ENCODE assay signal across 9 cellular contexts in the genomic region with DNA sequence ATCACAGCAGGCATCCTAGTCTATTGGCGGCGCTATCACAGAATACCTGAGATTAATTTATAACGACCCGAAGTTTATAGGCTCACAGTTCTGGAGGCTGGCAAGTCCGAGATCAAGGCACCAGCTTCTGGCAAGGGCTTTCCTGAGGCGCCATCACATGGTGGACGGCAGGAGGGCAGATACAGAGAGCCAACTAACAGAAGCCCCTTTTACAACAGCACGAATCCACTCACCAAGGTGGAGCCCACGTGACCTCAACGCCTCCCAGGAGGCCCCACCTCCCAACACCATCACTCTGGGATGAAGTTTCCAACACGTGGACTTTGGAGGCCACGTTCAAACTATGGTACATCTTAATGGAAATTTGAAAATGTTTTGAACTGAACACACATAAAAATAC.
DNase-seq lines count a peak whose midpoint lies in the region; ATAC-seq and TF ChIP-seq lines count a peak whose summit lies in the region.
"Had no signal": no experiment of that assay in that cellular context is flagged by ENCODE, and none has a peak within 500 bp of the region (broad histone marks: within the 10 kb centered on the region; RNA-seq: fewer than 3 reads in every experiment).

No MANE protein-coding gene starts in this region.

- no peaks in the 10 kb centered on the region for H3K4me1 Mint-ChIP-seq in WTC11
- peaks cover 27% of the 10 kb centered on the region for H3K4me1 Mint-ChIP-seq in chondrocyte (ENCODE audit: low read depth)
- peaks cover 45% of the 10 kb centered on the region for H3K4me1 Mint-ChIP-seq in CD14-positive monocyte

- no peaks in the 10 kb centered on the region for H3K27me3 ChIP-seq in H7 (ENCODE audit: control insufficient read depth, insufficient read depth, low read length)
- H3K27me3 ChIP-seq in lower lobe of right lung (ENCODE audit: low read depth), result no peaks in the 10 kb centered on the region

- ATAC-seq in WTC11 (peak; percentile 51), lower lobe of right lung (no peak), GM18517 (IDR thresholded peaks at IDR 0.05; ENCODE audit: unreplicated experiment) (no peak)

- no peak overlapping the region for H3K27ac ChIP-seq in lower lobe of right lung

- intact Hi-C loops in lower lobe of right lung (cut with DNase I), result no loop called here
- intact Hi-C loops in CD14-positive monocyte (cut with micrococcal nuclease), result no loop called here

- H3K36me3 ChIP-seq in H7 (replicated peaks; ENCODE audit: control insufficient read depth, insufficient read depth, low read length) (no peaks in the 10 kb centered on the region; the same call in 1 of the 2 replicates), lower lobe of right lung (no peaks in the 10 kb centered on the region)

- CTCF ChIA-PET in WTC11 (lab: Charles Lee), result interaction anchor here (1.0 kb wide), 1 partner anchor 42 kb away, joined by 4 read pairs; no protein-coding TSS in a partner anchor

- H3K9me3 ChIP-seq in lower lobe of right lung, result no peaks in the 10 kb centered on the region

- H3K36me3 Mint-ChIP-seq in WTC11, result no peaks in the 10 kb centered on the region
- peaks cover 6% of the 10 kb centered on the region for H3K36me3 Mint-ChIP-seq in chondrocyte (ENCODE audit: low read depth)
- peaks cover 26 to 36% of the 10 kb centered on the region in 2 donors for H3K36me3 Mint-ChIP-seq in CD14-positive monocyte

- TF ChIP-seq CTCF in WTC11 (IDR thresholded peaks at IDR 0.05) (no peak), lower lobe of right lung (IDR thresholded peaks at IDR 0.05) (no peak), chondrocyte (IDR thresholded peaks at IDR 0.05) (no peak), CD14-positive monocyte (IDR thresholded peaks at IDR 0.05) (no peak)

- H3K4me3 Mint-ChIP-seq in WTC11 (no peak overlapping the region), chondrocyte (ENCODE audit: unreplicated experiment) (no peak overlapping the region), CD14-positive monocyte (no peak overlapping the region)

- no peaks in the 10 kb centered on the region for H3K9me3 Mint-ChIP-seq in WTC11
- no peaks in the 10 kb centered on the region for H3K9me3 Mint-ChIP-seq in chondrocyte (ENCODE audit: low read depth)
- H3K9me3 Mint-ChIP-seq in CD14-positive monocyte, result no peaks in the 10 kb centered on the region

- POLR2A ChIA-PET in WTC11 (lab: Charles Lee), result interaction anchor here (1.2 kb wide), 1 partner anchor 42 kb away, joined by 4 read pairs; no protein-coding TSS in a partner anchor

- no peaks in the 10 kb centered on the region; the same call in 1 of the 2 replicates for H3K27me3 Mint-ChIP-seq in WTC11 (ENCODE audit: low read depth)
- no peaks in the 10 kb centered on the region for H3K27me3 Mint-ChIP-seq in chondrocyte (ENCODE audit: low read depth)
- H3K27me3 Mint-ChIP-seq in CD14-positive monocyte (ENCODE audit: low read depth in 3 of 3), result peaks cover 0 to 5% (median 2%) of the 10 kb centered on the region in 3 donors

- H3K4me3 ChIP-seq in H7 (ENCODE audit: insufficient read depth, low read depth, low read length) (no peak overlapping the region), lower lobe of right lung (no peak overlapping the region)
- H3K4me3 ChIP-seq: lung had no signal

- H3K27ac Mint-ChIP-seq in WTC11, result no peak overlapping the region
- H3K27ac Mint-ChIP-seq in chondrocyte (ENCODE audit: unreplicated experiment), result no peak overlapping the region
- no peak overlapping the region for H3K27ac Mint-ChIP-seq in CD14-positive monocyte

- H3K4me1 ChIP-seq in lower lobe of right lung, result peaks cover 16% of the 10 kb centered on the region

- DNase-seq in NCI-H345 (lab: John Stamatoyannopoulos, UW), result peak; percentile 7
- no peak for DNase-seq in NCI-H345 treated with DMSO at 0.1 percent for 48 hours (lab: John Stamatoyannopoulos, UW; ENCODE audit: unreplicated experiment)
- peak; percentile 85 for DNase-seq in H7
- peak; percentile 36 for DNase-seq in WTC11 (ENCODE audit: low spot score)
- DNase-seq in lower lobe of right lung, result peak; percentile 38
- DNase-seq in chondrocyte (ENCODE audit: low spot score), result no peak
- DNase-seq in CD14-positive monocyte (ENCODE audit: low spot score), result no peak

TF ChIP-seq in WTC11, 78 proteins besides CTCF, POLR2A, EP300 and RAD21:
- TF ChIP-seq USF2 (CRISPR knock-in tag; IDR thresholded peaks at IDR 0.05) (peak; percentile 53), ELF4 (CRISPR knock-in tag; IDR thresholded peaks at IDR 0.05; ENCODE audit: low read depth) (no peak)
- TF ChIP-seq, protein P1, sequence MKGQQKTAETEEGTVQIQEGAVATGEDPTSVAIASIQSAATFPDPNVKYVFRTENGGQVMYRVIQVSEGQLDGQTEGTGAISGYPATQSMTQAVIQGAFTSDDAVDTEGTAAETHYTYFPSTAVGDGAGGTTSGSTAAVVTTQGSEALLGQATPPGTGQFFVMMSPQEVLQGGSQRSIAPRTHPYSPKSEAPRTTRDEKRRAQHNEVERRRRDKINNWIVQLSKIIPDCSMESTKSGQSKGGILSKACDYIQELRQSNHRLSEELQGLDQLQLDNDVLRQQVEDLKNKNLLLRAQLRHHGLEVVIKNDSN (CRISPR knock-in tag; IDR thresholded peaks at IDR 0.05), result peak; percentile 42; the same call in 1 of the 2 replicates
TF ChIP-seq in WTC11: peak in this region for 2.

Comparison
In these comparisons a context has a peak if more than half of its experiments do, and no peak if none do; other contexts are left out.
1. DNase-seq: peak in NCI-H345 (single experiment), H7 (single experiment), WTC11 (single experiment) and lower lobe of right lung (single experiment); none in NCI-H345 treated with DMSO at 0.1 percent for 48 hours (single experiment), chondrocyte (single experiment) and CD14-positive monocyte (single experiment).